ENCODE assay signal across 23 cellular contexts in the genomic region with DNA sequence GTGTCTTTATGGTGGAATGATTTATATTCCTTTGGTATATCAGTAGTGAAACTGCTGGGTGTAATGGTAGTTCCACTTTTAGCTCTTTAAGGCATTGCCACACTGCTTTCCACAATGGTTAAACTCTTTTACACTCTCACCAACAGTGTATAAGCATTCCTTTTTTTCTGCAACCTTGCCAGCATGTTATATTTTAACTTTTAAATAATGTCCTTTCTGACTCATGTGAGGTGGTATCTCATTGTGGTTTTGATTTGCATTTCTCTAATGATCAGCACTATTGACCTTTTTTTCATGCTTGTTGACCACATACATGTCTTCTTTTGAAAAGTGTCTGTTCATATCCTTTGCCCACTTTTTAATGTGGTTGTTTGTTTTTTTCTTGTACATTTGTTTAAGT.
"Had no signal": no experiment of that assay in that cellular context is flagged by ENCODE, and none has a peak within 500 bp of the region (broad histone marks: within the 10 kb centered on the region; RNA-seq: fewer than 3 reads in every experiment).

No MANE protein-coding gene starts in this region.

- H3K9me3 ChIP-seq: ovary, testis had no signal

- H3K36me3 ChIP-seq: breast epithelium, ovary, transverse colon had no signal

- DNase-seq: activated CD4-positive, alpha-beta memory T cell treated with anti-CD3 and anti-CD28 coated beads, Interleukin-2, amount 10 ng/mL, durations not matched to agents 7 days and 5 days; activated CD4-positive, alpha-beta T cell treated with anti-CD3 and anti-CD28 coated beads for 1 hour; activated CD4-positive, alpha-beta T cell treated with anti-CD3 and anti-CD28 coated beads, Interleukin-2, amount 10 ng/mL, durations not matched to agents 7 days and 5 days; activated CD8-positive, alpha-beta memory T cell treated with anti-CD3 and anti-CD28 coated beads, Interleukin-2, amount 50 U/mL, for 48 hours; activated naive CD8-positive, alpha-beta T cell treated with anti-CD3 and anti-CD28 coated beads, Interleukin-2, amount 50 U/mL, for 24 hours; activated T-cell treated with anti-CD3 and anti-CD28 coated beads, Interleukin-2, amount 50 U/mL, for 24 hours; amygdala; central memory CD4-positive, alpha-beta T cell; endodermal cell; glutamatergic neuron; islet precursor cell; midbrain; naive thymus-derived CD4-positive, alpha-beta T cell; ovary; retina; stimulated activated CD4-positive, alpha-beta T cell treated with anti-CD3 and anti-CD28 coated beads, Interleukin-12 subunit alpha, Interleukin-12 subunit beta, amount 100 ng/mL, for 4 hours; stimulated activated CD4-positive, alpha-beta T cell treated with anti-CD3 and anti-CD28 coated beads, Interleukin-4, amount 100 ng/mL, for 1 hour; stimulated activated naive CD8-positive, alpha-beta T cell treated with anti-CD3 and anti-CD28 coated beads, Interleukin-15, Interleukin-2, amounts not matched to agents 100 U/mL and 50 U/mL, for 24 hours; T1000; testis; transverse colon had no signal

- H3K4me3 ChIP-seq: breast epithelium, ovary, skin epidermis, testis, transverse colon had no signal

- H3K27me3 ChIP-seq: breast epithelium, ovary, testis, transverse colon had no signal
